Comparison of ENCODE assay signal across 18 cellular contexts in the genomic region with DNA sequence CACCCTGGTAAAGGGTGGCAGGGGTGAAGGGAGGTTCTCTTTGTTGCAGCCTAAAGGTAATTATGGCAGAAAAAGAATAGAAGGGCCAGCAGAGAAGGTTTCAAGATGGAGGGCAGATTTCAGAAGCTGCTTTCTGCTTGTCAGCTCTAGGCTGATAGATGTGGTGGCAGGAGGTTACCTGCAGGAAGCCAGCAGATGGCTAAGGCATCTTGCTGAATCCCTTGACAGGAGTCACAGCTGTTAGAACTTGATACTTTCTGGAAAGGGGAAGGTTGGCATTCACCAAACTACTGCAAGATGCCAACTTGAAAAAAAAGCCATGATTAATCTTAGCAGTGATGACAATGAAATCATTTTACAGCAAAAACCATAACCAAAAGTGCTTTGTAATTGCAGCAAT.
"Had no signal": no experiment of that assay in that cellular context is flagged by ENCODE, and none has a peak within 500 bp of the region (broad histone marks: within the 10 kb centered on the region; RNA-seq: fewer than 3 reads in every experiment).

No MANE protein-coding gene starts in this region.

- DNase-seq: colonic mucosa; effector CD4-positive, alpha-beta T cell; endodermal cell; erythroblast; foreskin keratinocyte; immature natural killer cell; left ventricle myocardium inferior; lower lobe of right lung; naive B cell; nephron progenitor cell; psoas muscle; retina; right lobe of liver; stimulated activated CD4-positive, alpha-beta T cell treated with anti-CD3 and anti-CD28 coated beads, Interleukin-12 subunit alpha, Interleukin-12 subunit beta, amount 100 ng/mL, for 4 hours; stimulated activated naive CD4-positive, alpha-beta T cell; stomach; substantia nigra; transverse colon had no signal

- ATAC-seq: foreskin keratinocyte, lower lobe of right lung, right lobe of liver had no signal
